Comparison of ENCODE assay signal across 15 cellular contexts in genomic region chr17:40820228-40820838, GRCh38. TPM values are rescaled to one million over a fixed set of nuclear protein-coding genes. Genes with fewer than 3 reads are reported as not detected.
DNase-seq lines count a peak whose midpoint lies in the region; ATAC-seq, FAIRE-seq and TF ChIP-seq lines count a peak whose summit lies in the region.
"Had no signal": no experiment of that assay in that cellular context is flagged by ENCODE, and none has a peak within 500 bp of the region (broad histone marks: within the 10 kb centered on the region; RNA-seq: fewer than 3 reads in every experiment).

No MANE protein-coding gene starts in this region.

- TF ChIP-seq POLR2A in K562 (conservative IDR thresholded peaks at IDR 0.05) (no peak; the same call in 1 of the 2 replicates), Peyer's patch (IDR thresholded peaks at IDR 0.05) (no peak)

- intact Hi-C loops in K562 (cut with micrococcal nuclease) = loop anchor here (1.0 kb wide), 1 partner anchor 8 kb away; no protein-coding TSS in a partner anchor

- WGBS in K562 (ENCODE audit: insufficient coverage, low coverage, missing lambda C conversion rate) = 2% methylated on average over 9 of the region's 9 CpGs

- peak; percentile 35 for FAIRE-seq in K562 (lab: Jason Lieb, UNC)
- FAIRE-seq: G401.6 had no signal

- H3K4me2 ChIP-seq in K562 (ENCODE audit: insufficient read depth, low read length) (peak overlapping the region; percentile 92), osteoblast (ENCODE audit: insufficient read depth, low read length) (peak overlapping the region; percentile 74)

- CTCF ChIA-PET in K562 (lab: Yijun Ruan, JAX; ENCODE audit: low intra/inter-chr PET ratio) = no interaction called here

- no peak for TF ChIP-seq CTCF in K562 (IDR thresholded peaks at IDR 0.05 in 2 of 3, conservative IDR thresholded peaks at IDR 0.05 in 1 of 3; ENCODE audit: insufficient read depth in 2 of 3, low read depth in 1 of 3, low read length in 3 of 3)
- TF ChIP-seq CTCF in osteoblast (IDR thresholded peaks at IDR 0.05; ENCODE audit: extremely low read depth, low read depth, low read length) = no peak
- no peak for TF ChIP-seq CTCF in Peyer's patch (IDR thresholded peaks at IDR 0.05)

- H3K36me3 ChIP-seq in MG63 (peaks cover 16% of the 10 kb centered on the region), K562 (ENCODE audit: control insufficient read depth, insufficient read depth, low read length) (peaks cover 34% of the 10 kb centered on the region), osteoblast (ENCODE audit: insufficient read depth, low read length) (peaks cover 11% of the 10 kb centered on the region), Peyer's patch (peaks cover 0 to 11% (median 0%) of the 10 kb centered on the region in 3 donors)

- DNase-seq in NOMO-1 treated with DMSO at 0.1 percent for 48 hours (lab: John Stamatoyannopoulos, UW; ENCODE audit: unreplicated experiment) = peak; percentile 29
- DNase-seq in NOMO-1 treated with dmso at 0.1 percent for 144 hours (lab: John Stamatoyannopoulos, UW; ENCODE audit: unreplicated experiment) = no peak
- no peak for DNase-seq in MG63
- DNase-seq in K562 (ENCODE audit: extremely low read depth in 1 of 4, low spot score in 3 of 4) = peak in 2 of 4 experiments; percentile 36 to 70
- no peak for DNase-seq in osteoblast (ENCODE audit: insufficient read length, low spot score, missing footprints)
- no peak for DNase-seq in effector CD4-positive, alpha-beta T cell
- no peak for DNase-seq in Peyer's patch
- DNase-seq: 8988T; H7; NCI-H1694; stimulated activated CD4-positive, alpha-beta T cell treated with anti-CD3 and anti-CD28 coated beads, Interleukin-15, amount 100 ng/mL, for 24 hours had no signal

- ATAC-seq in K562 = peak; percentile 68
- ATAC-seq in HG03095 (IDR thresholded peaks at IDR 0.05; ENCODE audit: unreplicated experiment) = no peak

- BruUV-seq in K562 (replicated peaks; lab: Mats Ljungman, UMichigan) = no TSS peak

- H3K4me3 ChIP-seq in MG63 (peak overlapping the region; percentile 85), K562 (peak overlapping the region; percentile 67), osteoblast (ENCODE audit: insufficient read depth, low read length) (peak overlapping the region; percentile 83), Peyer's patch (no peak overlapping the region)

- in situ Hi-C loops in K562 (cut with MboI) = no loop called here

- H3K4me1 ChIP-seq in K562 (replicated peaks in 1 of 2; ENCODE audit: control insufficient read depth in 2 of 2, insufficient read depth in 2 of 2, low read length in 2 of 2) (peaks cover 18 to 39% of the 10 kb centered on the region in 2 experiments), osteoblast (ENCODE audit: insufficient read depth, low read length) (peaks cover 8% of the 10 kb centered on the region), Peyer's patch (peaks cover 0 to 5% (median 2%) of the 10 kb centered on the region in 4 donors)

- TF ChIP-seq EP300 in K562 (IDR thresholded peaks at IDR 0.05; ENCODE audit: low read length) = no peak

- peak overlapping the region; percentile 35; the same call in 1 of the 2 replicates for H2AFZ ChIP-seq in K562 (ENCODE audit: low read depth, low read length)
- no peak overlapping the region for H2AFZ ChIP-seq in osteoblast (ENCODE audit: low read length)

- no peaks in the 10 kb centered on the region for H3K9me3 ChIP-seq in MG63
- no peaks in the 10 kb centered on the region for H3K9me3 ChIP-seq in K562 (replicated peaks; ENCODE audit: control insufficient read depth, insufficient read depth, low read depth, low read length)
- no peaks in the 10 kb centered on the region for H3K9me3 ChIP-seq in osteoblast (ENCODE audit: low read depth, low read length)
- no peaks in the 10 kb centered on the region for H3K9me3 ChIP-seq in Peyer's patch

- H3K27me3 ChIP-seq in MG63 (no peaks in the 10 kb centered on the region), K562 (ENCODE audit: control insufficient read depth in 2 of 2, insufficient read depth in 2 of 2, low read length in 2 of 2) (no peaks in the 10 kb centered on the region), osteoblast (ENCODE audit: insufficient read depth, low read length) (no peaks in the 10 kb centered on the region), Peyer's patch (no peaks in the 10 kb centered on the region)

- H3K9me1 ChIP-seq in K562 (ENCODE audit: control insufficient read depth, insufficient read depth, low read length) = peaks cover 5% of the 10 kb centered on the region

- POLR2A ChIA-PET in K562 (lab: Yijun Ruan, JAX) = interaction anchor here (0.8 to 2.0 kb wide), 4 partner anchors 7 to 828 kb away, joined by 3 to 14 read pairs (median 4); no protein-coding TSS in a partner anchor

- peak overlapping the region; percentile 99 for H3K27ac ChIP-seq in K562 (ENCODE audit: extremely low read depth, low read depth, low read length)
- no peak overlapping the region for H3K27ac ChIP-seq in osteoblast (ENCODE audit: low read depth, low read length)
- no peak overlapping the region for H3K27ac ChIP-seq in Peyer's patch
- H3K27ac ChIP-seq: RWPE1 had no signal

- no peak; a peak in 1 of 4 replicates for TF ChIP-seq RAD21 in K562 (CRISPR knock-in tag; conservative IDR thresholded peaks at IDR 0.05 in 1 of 2, IDR thresholded peaks at IDR 0.05 in 1 of 2)

- peak overlapping the region; percentile 84 to 97 for H3K9ac ChIP-seq in K562 (ENCODE audit: insufficient read depth in 1 of 2, low read depth in 2 of 2, low read length in 2 of 2)

- H4K20me1 ChIP-seq in K562 (replicated peaks; ENCODE audit: control insufficient read depth, insufficient read depth, low read length) = no peaks in the 10 kb centered on the region
- no peaks in the 10 kb centered on the region for H4K20me1 ChIP-seq in osteoblast (ENCODE audit: insufficient read depth, low read length)

- H3K79me2 ChIP-seq in K562 (ENCODE audit: control insufficient read depth, insufficient read depth, low read length) (peaks cover 75% of the 10 kb centered on the region), osteoblast (ENCODE audit: insufficient read depth, low read length) (peaks cover 29% of the 10 kb centered on the region)

RNA-seq across cellular contexts. Expression of gene KRT10, which starts 2.1 kb away (rescaled TPM):
- 48.4 and 70.6 TPM in 2 replicates for total RNA-seq in MG63 (2014; rRNA removed; shearing (Covaris generic); ENCODE audit: low replicate concordance)
- 11.6 and 27.7 TPM in 2 replicates for total RNA-seq in K562 (2011; cell fraction: chromatin; rRNA removed; ENCODE audit: low replicate concordance)
- total RNA-seq in K562 (2011; cell fraction: nucleolus; rRNA removed) = 10.5 and 12.3 TPM in 2 replicates
- 19.1 and 28.6 TPM in 2 replicates for total RNA-seq in K562 (2011; cell fraction: nucleoplasm; rRNA removed)
- total RNA-seq in K562 (2014; rRNA removed) (64.0 and 70.5 TPM in 2 replicates), K562 (2014; rRNA removed; fragmentation: Illumina TruSeq; extraction: Trizol) (80.8 and 101 TPM in 2 replicates), K562 (2015; rRNA removed; fragmentation: Illumina TruSeq; extraction: Trizol) (45.7 and 51.0 TPM in 2 replicates), K562 (2021) (153 and 166 TPM in 2 replicates), osteoblast (2.2 and 2.4 TPM in 2 replicates), Peyer's patch (10 to 100 TPM in 2 of 4 donors, 1 to 10 TPM in 2; 5.1 to 19.0 (median 8.1) TPM)
- polyA plus RNA-seq in K562 (2011; rRNA removed) (38.5 and 179 TPM in 2 replicates), K562 (2014; fragmentation: Illumina TruSeq; extraction: Trizol) (76.2 and 80.2 TPM in 2 replicates), K562 (2014; fragmentation: Nextera tagmentation; extraction: Ambion mirVana) (10 to 100 TPM; 47.0 to 54.6 TPM), K562 (2014; rRNA removed) (110 and 139 TPM in 2 replicates)
- polyA plus RNA-seq in K562 (2011; cell fraction: cytosol; rRNA removed) = 14.5 and 29.1 TPM in 2 replicates
- polyA plus RNA-seq in K562 (2011; cell fraction: nucleus; rRNA removed) = 13.4 and 14.2 TPM in 2 replicates
- 97.2 and 238 TPM in 2 replicates for polyA plus RNA-seq in K562 (2012)
- 5.6 and 37.3 TPM in 2 replicates for polyA minus RNA-seq in K562 (2011; rRNA and poly(A)+ RNA removed)
- 6.6 and 21.6 TPM in 2 replicates for polyA minus RNA-seq in K562 (2011; cell fraction: cytosol; rRNA and poly(A)+ RNA removed)
- 2.4 and 4.8 TPM in 2 replicates for polyA minus RNA-seq in K562 (2011; cell fraction: nucleus; rRNA and poly(A)+ RNA removed)

RNA-seq across cellular contexts. Expression of gene KRT28, which starts 20.6 kb away (rescaled TPM):
- not detected in 2 replicates for total RNA-seq in MG63 (2014; rRNA removed; shearing (Covaris generic); ENCODE audit: low replicate concordance)
- not detected in 2 replicates for total RNA-seq in K562 (2011; cell fraction: chromatin; rRNA removed; ENCODE audit: low replicate concordance)
- total RNA-seq in K562 (2011; cell fraction: nucleolus; rRNA removed) = not detected in 2 replicates
- total RNA-seq in K562 (2011; cell fraction: nucleoplasm; rRNA removed) = not detected in 2 replicates
- total RNA-seq in K562 (2014; rRNA removed) (not detected in 2 replicates), K562 (2014; rRNA removed; fragmentation: Illumina TruSeq; extraction: Trizol) (not detected in 2 replicates), K562 (2015; rRNA removed; fragmentation: Illumina TruSeq; extraction: Trizol) (not detected in 2 replicates), K562 (2021) (not detected in 2 replicates), osteoblast (not detected in 2 replicates), Peyer's patch (under 1 TPM in 1 of 4 donors, not detected in 3; 0.88 TPM)
- polyA plus RNA-seq in K562 (2011; rRNA removed) (not detected in 2 replicates), K562 (2014; fragmentation: Illumina TruSeq; extraction: Trizol) (not detected in 2 replicates), K562 (2014; fragmentation: Nextera tagmentation; extraction: Ambion mirVana) (not detected), K562 (2014; rRNA removed) (not detected in 2 replicates)
- polyA plus RNA-seq in K562 (2011; cell fraction: cytosol; rRNA removed) = not detected in 2 replicates
- polyA plus RNA-seq in K562 (2011; cell fraction: nucleus; rRNA removed) = not detected in 2 replicates
- not detected in 2 replicates for polyA plus RNA-seq in K562 (2012)
- not detected in 2 replicates for polyA minus RNA-seq in K562 (2011; rRNA and poly(A)+ RNA removed)
- not detected in 2 replicates for polyA minus RNA-seq in K562 (2011; cell fraction: cytosol; rRNA and poly(A)+ RNA removed)
- polyA minus RNA-seq in K562 (2011; cell fraction: nucleus; rRNA and poly(A)+ RNA removed) = not detected in 2 replicates
- total RNA-seq: H7, mononuclear cell had no signal

RNA-seq across cellular contexts. Expression of gene KRT27, which starts 38.0 kb away (rescaled TPM):
- not detected in 2 replicates for total RNA-seq in MG63 (2014; rRNA removed; shearing (Covaris generic); ENCODE audit: low replicate concordance)
- total RNA-seq in K562 (2011; cell fraction: chromatin; rRNA removed; ENCODE audit: low replicate concordance) = not detected in 2 replicates
- total RNA-seq in K562 (2011; cell fraction: nucleolus; rRNA removed) = not detected in 2 replicates
- total RNA-seq in K562 (2011; cell fraction: nucleoplasm; rRNA removed) = not detected in 2 replicates
- total RNA-seq in K562 (2014; rRNA removed) (not detected in 2 replicates), K562 (2014; rRNA removed; fragmentation: Illumina TruSeq; extraction: Trizol) (not detected in 2 replicates), K562 (2015; rRNA removed; fragmentation: Illumina TruSeq; extraction: Trizol) (not detected in 2 replicates), K562 (2021) (0.11 TPM in 1 of 2 replicates, not detected in the other), osteoblast (not detected in 2 replicates), Peyer's patch (not detected)
- polyA plus RNA-seq in K562 (2011; rRNA removed) (not detected in 2 replicates), K562 (2014; fragmentation: Illumina TruSeq; extraction: Trizol) (not detected in 2 replicates), K562 (2014; fragmentation: Nextera tagmentation; extraction: Ambion mirVana) (under 1 TPM in 1 of 2 experiments, not detected in 1; 0.10 TPM), K562 (2014; rRNA removed) (not detected in 2 replicates)
- not detected in 2 replicates for polyA plus RNA-seq in K562 (2011; cell fraction: cytosol; rRNA removed)
- polyA plus RNA-seq in K562 (2011; cell fraction: nucleus; rRNA removed) = not detected in 2 replicates
- polyA plus RNA-seq in K562 (2012) = not detected in 2 replicates
- polyA minus RNA-seq in K562 (2011; rRNA and poly(A)+ RNA removed) = not detected in 2 replicates
- not detected in 2 replicates for polyA minus RNA-seq in K562 (2011; cell fraction: cytosol; rRNA and poly(A)+ RNA removed)
- not detected in 2 replicates for polyA minus RNA-seq in K562 (2011; cell fraction: nucleus; rRNA and poly(A)+ RNA removed)
- total RNA-seq: H7, mononuclear cell had no signal

RNA-seq across cellular contexts. Expression of gene KRT12, which starts 46.7 kb away (rescaled TPM):
- not detected in 2 replicates for total RNA-seq in MG63 (2014; rRNA removed; shearing (Covaris generic); ENCODE audit: low replicate concordance)
- 1.2 TPM in 1 of 2 replicates, not detected in the other for total RNA-seq in K562 (2011; cell fraction: chromatin; rRNA removed; ENCODE audit: low replicate concordance)
- 1.3 TPM in 1 of 2 replicates, not detected in the other for total RNA-seq in K562 (2011; cell fraction: nucleolus; rRNA removed)
- total RNA-seq in K562 (2011; cell fraction: nucleoplasm; rRNA removed) = not detected in 2 replicates
- total RNA-seq in K562 (2014; rRNA removed) = 6.2 and 7.5 TPM in 2 replicates
- 1.7 and 1.9 TPM in 2 replicates for total RNA-seq in K562 (2014; rRNA removed; fragmentation: Illumina TruSeq; extraction: Trizol)
- 2.3 and 3.1 TPM in 2 replicates for total RNA-seq in K562 (2015; rRNA removed; fragmentation: Illumina TruSeq; extraction: Trizol)
- total RNA-seq in K562 (2021) = 1.9 and 2.4 TPM in 2 replicates
- 0.63 and 0.91 TPM in 2 replicates for polyA plus RNA-seq in K562 (2011; rRNA removed)
- polyA plus RNA-seq in K562 (2011; cell fraction: cytosol; rRNA removed) = 0.74 and 1.6 TPM in 2 replicates
- polyA plus RNA-seq in K562 (2011; cell fraction: nucleus; rRNA removed) = 0.38 and 0.46 TPM in 2 replicates
- 3.5 and 4.4 TPM in 2 replicates for polyA plus RNA-seq in K562 (2012)
- polyA plus RNA-seq in K562 (2014; fragmentation: Illumina TruSeq; extraction: Trizol) = 2.2 and 2.9 TPM in 2 replicates
- polyA plus RNA-seq in K562 (2014; fragmentation: Nextera tagmentation; extraction: Ambion mirVana) = under 1 TPM; 0.18 to 0.53 TPM
- polyA plus RNA-seq in K562 (2014; rRNA removed) = 3.0 and 7.0 TPM in 2 replicates
- polyA minus RNA-seq in K562 (2011; rRNA and poly(A)+ RNA removed) = 0.18 and 0.42 TPM in 2 replicates
- polyA minus RNA-seq in K562 (2011; cell fraction: cytosol; rRNA and poly(A)+ RNA removed) = not detected in 2 replicates
- polyA minus RNA-seq in K562 (2011; cell fraction: nucleus; rRNA and poly(A)+ RNA removed) = 0.54 and 0.56 TPM in 2 replicates
- not detected in 2 replicates for total RNA-seq in osteoblast
- 10 to 100 TPM in 1 of 4 donors, 1 to 10 TPM in 2, not detected in 1; 4.9 to 18.2 (median 9.1) TPM for total RNA-seq in Peyer's patch
- total RNA-seq: H7, mononuclear cell had no signal

RNA-seq across cellular contexts. Expression of gene KRT26, which starts 48.3 kb away (rescaled TPM):
- total RNA-seq in MG63 (2014; rRNA removed; shearing (Covaris generic); ENCODE audit: low replicate concordance) = not detected in 2 replicates
- total RNA-seq in K562 (2011; cell fraction: chromatin; rRNA removed; ENCODE audit: low replicate concordance) = not detected in 2 replicates
- not detected in 2 replicates for total RNA-seq in K562 (2011; cell fraction: nucleolus; rRNA removed)
- not detected in 2 replicates for total RNA-seq in K562 (2011; cell fraction: nucleoplasm; rRNA removed)
- not detected in 2 replicates for total RNA-seq in K562 (2014; rRNA removed)
- not detected in 2 replicates for total RNA-seq in K562 (2014; rRNA removed; fragmentation: Illumina TruSeq; extraction: Trizol)
- total RNA-seq in K562 (2015; rRNA removed; fragmentation: Illumina TruSeq; extraction: Trizol) = not detected in 2 replicates
- total RNA-seq in K562 (2021) = not detected in 2 replicates
- not detected in 2 replicates for polyA plus RNA-seq in K562 (2011; rRNA removed)
- polyA plus RNA-seq in K562 (2011; cell fraction: cytosol; rRNA removed) = not detected in 2 replicates
- not detected in 2 replicates for polyA plus RNA-seq in K562 (2011; cell fraction: nucleus; rRNA removed)
- polyA plus RNA-seq in K562 (2012) = not detected in 2 replicates
- not detected in 2 replicates for polyA plus RNA-seq in K562 (2014; fragmentation: Illumina TruSeq; extraction: Trizol)
- polyA plus RNA-seq in K562 (2014; fragmentation: Nextera tagmentation; extraction: Ambion mirVana) = not detected
- not detected in 2 replicates for polyA plus RNA-seq in K562 (2014; rRNA removed)
- not detected in 2 replicates for polyA minus RNA-seq in K562 (2011; rRNA and poly(A)+ RNA removed)
- not detected in 2 replicates for polyA minus RNA-seq in K562 (2011; cell fraction: cytosol; rRNA and poly(A)+ RNA removed)
- not detected in 2 replicates for polyA minus RNA-seq in K562 (2011; cell fraction: nucleus; rRNA and poly(A)+ RNA removed)
- not detected in 2 replicates for total RNA-seq in osteoblast
- total RNA-seq in Peyer's patch = not detected
- total RNA-seq: H7, mononuclear cell had no signal

Comparison
In these comparisons a context has a peak if more than half of its experiments do, and no peak if none do; other contexts are left out.
1. H3K4me3 ChIP-seq: peak in MG63 (single experiment), K562 (single experiment) and osteoblast (single experiment); none in Peyer's patch (0 of 4).